ENCODE assay signal across 13 cellular contexts in genomic region chr22:33539202-33539901, GRCh38.
"Had no signal": no experiment of that assay in that cellular context is flagged by ENCODE, and none has a peak within 500 bp of the region (broad histone marks: within the 10 kb centered on the region; RNA-seq: fewer than 3 reads in every experiment).

No MANE protein-coding gene starts in this region.

- H3K9me3 Mint-ChIP-seq: activated naive CD8-positive, alpha-beta T cell treated with anti-CD3 and anti-CD28 coated beads for 36 hours; activated T-cell treated with anti-CD3 and anti-CD28 coated beads, Interleukin-2, amount 50 U/mL, for 72 hours; natural killer cell had no signal

- FAIRE-seq: colon, endothelial cell of umbilical vein, frontal cortex had no signal

- H3K4me1 Mint-ChIP-seq: activated CD4-positive, alpha-beta memory T cell treated with anti-CD3 and anti-CD28 coated beads, Interleukin-2, amount 10 ng/mL, durations not matched to agents 7 days and 5 days; activated naive CD8-positive, alpha-beta T cell treated with anti-CD3 and anti-CD28 coated beads for 36 hours; natural killer cell had no signal

- H3K4me3 Mint-ChIP-seq: activated CD4-positive, alpha-beta memory T cell treated with anti-CD3 and anti-CD28 coated beads, Interleukin-2, amount 10 ng/mL, durations not matched to agents 7 days and 5 days; activated naive CD8-positive, alpha-beta T cell treated with anti-CD3 and anti-CD28 coated beads for 36 hours; activated T-cell treated with anti-CD3 and anti-CD28 coated beads, Interleukin-2, amount 50 U/mL, for 72 hours; natural killer cell had no signal

- ATAC-seq: activated T-cell treated with anti-CD3 and anti-CD28 coated beads, Interleukin-2, amount 50 U/mL, for 72 hours; natural killer cell; stimulated activated naive CD8-positive, alpha-beta T cell treated with anti-CD3 and anti-CD28 coated beads, Interleukin-15, Interleukin-2, amounts not matched to agents 100 U/mL and 50 U/mL, for 24 hours had no signal

- H3K27ac Mint-ChIP-seq: activated CD4-positive, alpha-beta memory T cell treated with anti-CD3 and anti-CD28 coated beads, Interleukin-2, amount 10 ng/mL, durations not matched to agents 7 days and 5 days; activated naive CD8-positive, alpha-beta T cell treated with anti-CD3 and anti-CD28 coated beads for 36 hours; activated T-cell treated with anti-CD3 and anti-CD28 coated beads, Interleukin-2, amount 50 U/mL, for 72 hours; natural killer cell had no signal

- DNase-seq: activated CD4-positive, alpha-beta memory T cell treated with anti-CD3 and anti-CD28 coated beads, Interleukin-2, amount 10 ng/mL, durations not matched to agents 7 days and 5 days; activated CD8-positive, alpha-beta memory T cell treated with anti-CD3 and anti-CD28 coated beads, Interleukin-2, amount 50 U/mL, for 4 hours; activated gamma-delta T cell treated with Interleukin-2 at 50 U/mL for 16 hours; activated naive CD8-positive, alpha-beta T cell treated with anti-CD3 and anti-CD28 coated beads for 36 hours; activated T-cell treated with anti-CD3 and anti-CD28 coated beads, Interleukin-2, amount 50 U/mL, for 72 hours; natural killer cell; stimulated activated CD4-positive, alpha-beta T cell treated with anti-CD3 and anti-CD28 coated beads, Interleukin-4, amount 100 ng/mL, for 1 hour; stimulated activated CD8-positive, alpha-beta memory T cell treated with anti-CD3 and anti-CD28 coated beads, Interleukin-4, amount 100 ng/mL, for 48 hours; stimulated activated naive CD8-positive, alpha-beta T cell treated with anti-CD3 and anti-CD28 coated beads, Interleukin-15, Interleukin-2, amounts not matched to agents 100 U/mL and 50 U/mL, for 24 hours; SW 1271 had no signal

- H3K36me3 Mint-ChIP-seq: activated naive CD8-positive, alpha-beta T cell treated with anti-CD3 and anti-CD28 coated beads for 36 hours; natural killer cell had no signal

- H3K27me3 Mint-ChIP-seq: activated CD4-positive, alpha-beta memory T cell treated with anti-CD3 and anti-CD28 coated beads, Interleukin-2, amount 10 ng/mL, durations not matched to agents 7 days and 5 days; activated naive CD8-positive, alpha-beta T cell treated with anti-CD3 and anti-CD28 coated beads for 36 hours had no signal
